In genomic region chr6:37110455-37111155, GRCh38 we compare ENCODE assay signal across 1 cellular context.
TF ChIP-seq lines count a peak whose summit lies in the region.

No MANE protein-coding gene starts in this region.

TF ChIP-seq in HepG2, 621 proteins besides CTCF, POLR2A, EP300 and RAD21 (continued from another document and continues in another):
- TF ChIP-seq PTBP1 (IDR thresholded peaks at IDR 0.05; ENCODE audit: low read depth, low read length, poor library complexity, severe bottlenecking) (no peak), ZNF253 (CRISPR knock-in tag; IDR thresholded peaks at IDR 0.05; ENCODE audit: borderline replicate concordance) (no peak), TOE1 (CRISPR knock-in tag; IDR thresholded peaks at IDR 0.05) (no peak), SALL2 (CRISPR knock-in tag; IDR thresholded peaks at IDR 0.05) (peak; percentile 73; the same call in 1 of the 2 replicates), ZNF281 (CRISPR knock-in tag; IDR thresholded peaks at IDR 0.05; ENCODE audit: borderline replicate concordance) (peak; percentile 88), CREM (IDR thresholded peaks at IDR 0.05) (peak; percentile 73), CREM (CRISPR knock-in tag; IDR thresholded peaks at IDR 0.05) (no peak), ZNF367 (CRISPR knock-in tag; IDR thresholded peaks at IDR 0.05; ENCODE audit: borderline replicate concordance) (no peak), PBX3 (CRISPR knock-in tag; IDR thresholded peaks at IDR 0.05; ENCODE audit: borderline replicate concordance) (no peak; the same call in 1 of the 2 replicates), NFYC (CRISPR knock-in tag; IDR thresholded peaks at IDR 0.05) (no peak; the same call in 1 of the 2 replicates), SOX13 (IDR thresholded peaks at IDR 0.05) (peak; percentile 90), SOX13 (CRISPR knock-in tag; conservative IDR thresholded peaks at IDR 0.05 in 1 of 2, IDR thresholded peaks at IDR 0.05 in 1 of 2) (peak in 1 of 2 experiments; percentile 97; a peak in 2 of 4 replicates), U2AF2 (IDR thresholded peaks at IDR 0.05; ENCODE audit: low read depth, low read length) (no peak), RARA (CRISPR knock-in tag; IDR thresholded peaks at IDR 0.05) (peak; percentile 99), RERE (CRISPR knock-in tag; IDR thresholded peaks at IDR 0.05; ENCODE audit: low read depth) (peak; percentile 41; the same call in 1 of the 2 replicates), ATF2 (CRISPR knock-in tag; IDR thresholded peaks at IDR 0.05) (peak; percentile 38; the same call in 1 of the 2 replicates), MLLT10 (CRISPR knock-in tag; IDR thresholded peaks at IDR 0.05) (no peak), SP1 (IDR thresholded peaks at IDR 0.05) (no peak), SP1 (CRISPR knock-in tag; IDR thresholded peaks at IDR 0.05) (peak; percentile 11; the same call in 1 of the 2 replicates), KDM5B (CRISPR knock-in tag; IDR thresholded peaks at IDR 0.05; ENCODE audit: borderline replicate concordance) (no peak), AGO2 (optimal IDR thresholded peaks at IDR 0.05; ENCODE audit: low read depth, low read length) (no peak), ZNF432 (CRISPR knock-in tag; IDR thresholded peaks at IDR 0.05; ENCODE audit: borderline replicate concordance) (no peak), FOXA1 (IDR thresholded peaks at IDR 0.05) (no peak), FOXA1 (CRISPR knock-in tag; IDR thresholded peaks at IDR 0.05) (peak; percentile 54), KLF9 (CRISPR knock-in tag; IDR thresholded peaks at IDR 0.05; ENCODE audit: low read depth) (peak; percentile 84), ONECUT2 (CRISPR knock-in tag; IDR thresholded peaks at IDR 0.05) (no peak), ZNF652 (CRISPR knock-in tag; IDR thresholded peaks at IDR 0.05; ENCODE audit: borderline replicate concordance, low read depth) (peak; percentile 71; the same call in 1 of the 2 replicates), HOXA3 (CRISPR knock-in tag; IDR thresholded peaks at IDR 0.05) (peak; percentile 74; the same call in 1 of the 2 replicates), POGK (CRISPR knock-in tag; conservative IDR thresholded peaks at IDR 0.05) (no peak; the same call in 1 of the 2 replicates), ZNF709 (CRISPR knock-in tag; IDR thresholded peaks at IDR 0.05) (no peak), GZF1 (CRISPR knock-in tag; IDR thresholded peaks at IDR 0.05) (no peak), YY1 (IDR thresholded peaks at IDR 0.05; ENCODE audit: insufficient read depth, insufficient replicate concordance, low read depth, low read length) (no peak), ZNF574 (CRISPR knock-in tag; IDR thresholded peaks at IDR 0.05) (peak; percentile 68), ZNF446 (CRISPR knock-in tag; IDR thresholded peaks at IDR 0.05) (no peak), MAX (IDR thresholded peaks at IDR 0.05) (peak; percentile 63; the same call in 1 of the 2 replicates), ZBTB46 (CRISPR knock-in tag; IDR thresholded peaks at IDR 0.05; ENCODE audit: borderline replicate concordance) (no peak), NR2C2 (CRISPR knock-in tag; IDR thresholded peaks at IDR 0.05; ENCODE audit: borderline replicate concordance) (peak; percentile 90), ZNF503 (CRISPR knock-in tag; IDR thresholded peaks at IDR 0.05) (0 out of 2 replicates have a peak, but pooled peaks have one; percentile 27), ZNF768 (CRISPR knock-in tag; IDR thresholded peaks at IDR 0.05) (no peak)
